ENCODE assay signal across 24 cellular contexts in the genomic region with DNA sequence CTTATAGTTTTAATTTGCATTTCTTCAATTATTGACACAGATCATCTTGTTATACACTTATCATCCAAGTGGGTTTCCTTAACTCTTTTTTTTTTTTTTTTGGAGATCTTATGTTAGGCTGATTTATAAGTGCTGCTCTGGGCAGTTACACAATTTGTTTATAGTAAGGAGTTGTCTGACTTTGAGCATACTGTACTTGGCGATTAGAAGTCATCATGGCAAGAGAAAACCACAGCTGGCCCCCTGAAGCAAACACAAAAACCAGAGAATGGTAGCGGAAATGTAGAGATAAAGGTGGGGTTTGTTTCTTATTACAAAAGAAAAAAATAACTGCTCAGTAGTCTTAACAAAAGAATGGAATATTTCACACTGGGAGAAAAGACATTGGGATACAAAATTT.
DNase-seq lines count a peak whose midpoint lies in the region; ATAC-seq, FAIRE-seq and TF ChIP-seq lines count a peak whose summit lies in the region.
"Had no signal": no experiment of that assay in that cellular context is flagged by ENCODE, and none has a peak within 500 bp of the region (broad histone marks: within the 10 kb centered on the region; RNA-seq: fewer than 3 reads in every experiment).

No MANE protein-coding gene starts in this region.

- no peaks in the 10 kb centered on the region for H3K4me1 Mint-ChIP-seq in activated naive CD8-positive, alpha-beta T cell treated with anti-CD3 and anti-CD28 coated beads, Interleukin-2, amount 50 U/mL, for 24 hours
- H3K4me1 Mint-ChIP-seq: CD4-positive, CD25-positive, alpha-beta regulatory T cell; CD8-positive, alpha-beta memory T cell had no signal

- TF ChIP-seq POLR2A in K562 (conservative IDR thresholded peaks at IDR 0.05) = no peak

- DNase-seq in OCI-M1 (lab: John Stamatoyannopoulos, UW) (peak; percentile 74), K562 (ENCODE audit: extremely low read depth in 1 of 4, low spot score in 3 of 4) (peak in 2 of 4 experiments; percentile 11 to 13), fibroblast of villous mesenchyme (ENCODE audit: low read depth) (peak; percentile 74), smooth muscle cell (lab: John Stamatoyannopoulos, UW; ENCODE audit: unreplicated experiment) (no peak), NCI-H1105 treated with DMSO at 0.1 percent for 48 hours (lab: John Stamatoyannopoulos, UW) (no peak)
- no peak for DNase-seq in activated naive CD8-positive, alpha-beta T cell treated with anti-CD3 and anti-CD28 coated beads, Interleukin-2, amount 50 U/mL, for 24 hours
- DNase-seq: BE2C; C1 segment of cervical spinal cord; CD4-positive, CD25-positive, alpha-beta regulatory T cell; CD8-positive, alpha-beta memory T cell; COR-L47; DMS 273 treated with DMSO at 0.1 percent for 48 hours; DMS53; DND-41; EL; GM23248; H7; HFFc6 had no signal

- no TSS peak for BruUV-seq in K562 (replicated peaks; lab: Mats Ljungman, UMichigan)

- no peak overlapping the region for H2AFZ ChIP-seq in K562 (ENCODE audit: low read depth, low read length)
- H2AFZ ChIP-seq in smooth muscle cell (ENCODE audit: low read depth) = no peak overlapping the region
- H2AFZ ChIP-seq: GM23248 had no signal

- TF ChIP-seq RAD21 in K562 (CRISPR knock-in tag; conservative IDR thresholded peaks at IDR 0.05 in 1 of 2, IDR thresholded peaks at IDR 0.05 in 1 of 2) = no peak

- 7% methylated on average over 2 of the region's 2 CpGs for whole genome bisulfite sequencing in K562 (ENCODE audit: insufficient coverage, low coverage, missing lambda C conversion rate)
- 61% methylated on average over 2 of the region's 2 CpGs for WGBS in smooth muscle cell (ENCODE audit: low lambda C conversion rate)

- POLR2A ChIA-PET in K562 (lab: Yijun Ruan, JAX) = no interaction called here

- no peaks in the 10 kb centered on the region for H3F3A ChIP-seq in smooth muscle cell (ENCODE audit: low read depth)

- H3K79me2 ChIP-seq in K562 (ENCODE audit: control insufficient read depth, insufficient read depth, low read length) (no peaks in the 10 kb centered on the region), smooth muscle cell (ENCODE audit: low read depth) (no peaks in the 10 kb centered on the region)

- TF ChIP-seq EP300 in K562 (IDR thresholded peaks at IDR 0.05; ENCODE audit: low read length) = no peak

- no peaks in the 10 kb centered on the region for H3K4me1 ChIP-seq in K562 (replicated peaks in 1 of 2; ENCODE audit: control insufficient read depth in 2 of 2, insufficient read depth in 2 of 2, low read length in 2 of 2)
- H3K4me1 ChIP-seq in smooth muscle cell (ENCODE audit: low read depth) = peaks cover 6% of the 10 kb centered on the region
- H3K4me1 ChIP-seq: BE2C had no signal

- no peaks in the 10 kb centered on the region for H3K9me3 Mint-ChIP-seq in activated naive CD8-positive, alpha-beta T cell treated with anti-CD3 and anti-CD28 coated beads, Interleukin-2, amount 50 U/mL, for 24 hours
- H3K9me3 Mint-ChIP-seq: CD8-positive, alpha-beta memory T cell; HFFc6; IgD-negative memory B cell had no signal

- H3K9me3 ChIP-seq in K562 (replicated peaks; ENCODE audit: control insufficient read depth, insufficient read depth, low read depth, low read length) (no peaks in the 10 kb centered on the region), smooth muscle cell (replicated peaks; ENCODE audit: low read depth) (no peaks in the 10 kb centered on the region)
- H3K9me3 ChIP-seq: BE2C had no signal

- H3K27me3 Mint-ChIP-seq in activated naive CD8-positive, alpha-beta T cell treated with anti-CD3 and anti-CD28 coated beads, Interleukin-2, amount 50 U/mL, for 24 hours = no peaks in the 10 kb centered on the region
- H3K27me3 Mint-ChIP-seq: CD4-positive, CD25-positive, alpha-beta regulatory T cell; CD8-positive, alpha-beta memory T cell; IgD-negative memory B cell had no signal

- CTCF ChIA-PET in K562 (lab: Yijun Ruan, JAX; ENCODE audit: low intra/inter-chr PET ratio) = no interaction called here

- ATAC-seq in K562 (no peak), GM19452 (IDR thresholded peaks at IDR 0.05; ENCODE audit: unreplicated experiment) (no peak)
- no peak for ATAC-seq in activated naive CD8-positive, alpha-beta T cell treated with anti-CD3 and anti-CD28 coated beads, Interleukin-2, amount 50 U/mL, for 24 hours
- ATAC-seq: GM12878, HCT116 had no signal

- H3K9ac ChIP-seq in K562 (ENCODE audit: insufficient read depth in 1 of 2, low read depth in 2 of 2, low read length in 2 of 2) (no peak overlapping the region), smooth muscle cell (ENCODE audit: low read depth) (no peak overlapping the region)
- H3K9ac ChIP-seq: GM23248 had no signal

- FAIRE-seq in K562 (lab: Jason Lieb, UNC) = no peak
- FAIRE-seq: GM12878, GM19239, HTR-8/SVneo had no signal

- H3K36me3 Mint-ChIP-seq in activated naive CD8-positive, alpha-beta T cell treated with anti-CD3 and anti-CD28 coated beads, Interleukin-2, amount 50 U/mL, for 24 hours (ENCODE audit: low read depth) = peaks cover 1% of the 10 kb centered on the region

- H3K27ac Mint-ChIP-seq in activated naive CD8-positive, alpha-beta T cell treated with anti-CD3 and anti-CD28 coated beads, Interleukin-2, amount 50 U/mL, for 24 hours = no peak overlapping the region
- H3K27ac Mint-ChIP-seq: CD4-positive, CD25-positive, alpha-beta regulatory T cell; CD8-positive, alpha-beta memory T cell; HFFc6; IgD-negative memory B cell had no signal

- H3K4me3 ChIP-seq in K562 (no peak overlapping the region), fibroblast of villous mesenchyme (ENCODE audit: low read depth, low read length) (no peak overlapping the region), smooth muscle cell (no peak overlapping the region)
- H3K4me3 ChIP-seq: GM12878, GM23248 had no signal

- H3K27me3 ChIP-seq in K562 (ENCODE audit: control insufficient read depth in 2 of 2, insufficient read depth in 2 of 2, low read length in 2 of 2) (peaks cover 0 to 10% of the 10 kb centered on the region in 2 experiments; a peak in 1 of 5 replicates), smooth muscle cell (ENCODE audit: low read depth) (no peaks in the 10 kb centered on the region)
- H3K27me3 ChIP-seq: BE2C had no signal

- H3K9me1 ChIP-seq in K562 (ENCODE audit: control insufficient read depth, insufficient read depth, low read length) = no peaks in the 10 kb centered on the region

- H3K4me2 ChIP-seq in K562 (ENCODE audit: insufficient read depth, low read length) (no peak overlapping the region), smooth muscle cell (peak overlapping the region; percentile 8)

- no peak for TF ChIP-seq CTCF in K562 (IDR thresholded peaks at IDR 0.05 in 2 of 3, conservative IDR thresholded peaks at IDR 0.05 in 1 of 3; ENCODE audit: insufficient read depth in 2 of 3, low read depth in 1 of 3, low read length in 3 of 3)
- TF ChIP-seq CTCF in fibroblast of villous mesenchyme (IDR thresholded peaks at IDR 0.05; ENCODE audit: insufficient read depth, low read depth, low read length) = no peak
- no peak for TF ChIP-seq CTCF in smooth muscle cell (IDR thresholded peaks at IDR 0.05; ENCODE audit: borderline replicate concordance, insufficient read depth, poor library complexity, severe bottlenecking)

- in situ Hi-C loops in K562 (cut with MboI) = no loop called here

- intact Hi-C loops in K562 (cut with micrococcal nuclease) = no loop called here

- H3K27ac ChIP-seq in K562 (ENCODE audit: extremely low read depth, low read depth, low read length) (no peak overlapping the region), smooth muscle cell (ENCODE audit: low read depth) (peak overlapping the region; percentile 28)
- H3K27ac ChIP-seq: GM23248 had no signal

- H3K4me3 Mint-ChIP-seq in activated naive CD8-positive, alpha-beta T cell treated with anti-CD3 and anti-CD28 coated beads, Interleukin-2, amount 50 U/mL, for 24 hours = no peak overlapping the region
- H3K4me3 Mint-ChIP-seq: CD4-positive, CD25-positive, alpha-beta regulatory T cell; CD8-positive, alpha-beta memory T cell; HFFc6; IgD-negative memory B cell had no signal

- H3K36me3 ChIP-seq in K562 (ENCODE audit: control insufficient read depth, insufficient read depth, low read length) (no peaks in the 10 kb centered on the region), smooth muscle cell (ENCODE audit: low read depth) (no peaks in the 10 kb centered on the region)
- H3K36me3 ChIP-seq: BE2C had no signal

- H4K20me1 ChIP-seq in K562 (replicated peaks; ENCODE audit: control insufficient read depth, insufficient read depth, low read length) = no peaks in the 10 kb centered on the region
- H4K20me1 ChIP-seq in smooth muscle cell (ENCODE audit: low read depth) = no peaks in the 10 kb centered on the region

TF ChIP-seq in K562, 482 proteins besides CTCF, POLR2A, EP300 and RAD21 (continues in another document):
- TF ChIP-seq EGR1 (conservative IDR thresholded peaks at IDR 0.05) (no peak), MYNN (IDR thresholded peaks at IDR 0.05) (no peak), MYNN (CRISPR knock-in tag; IDR thresholded peaks at IDR 0.05) (no peak), CEBPB (tag; IDR thresholded peaks at IDR 0.05) (0 out of 2 replicates have a peak, but pooled peaks have one; percentile 9), HMBOX1 (IDR thresholded peaks at IDR 0.05) (no peak), PHF20 (IDR thresholded peaks at IDR 0.05; ENCODE audit: partially characterized antibody) (no peak), ZNF717 (CRISPR knock-in tag; IDR thresholded peaks at IDR 0.05) (no peak), RBBP5 (IDR thresholded peaks at IDR 0.05; ENCODE audit: borderline replicate concordance, insufficient read depth, low read length, poor library complexity, severe bottlenecking) (no peak), TCF3 (CRISPR knock-in tag; IDR thresholded peaks at IDR 0.05) (peak; percentile 52)

Comparison
In these comparisons a context has a peak if more than half of its experiments do, and no peak if none do; other contexts are left out.
1. DNase-seq: peak in OCI-M1 (single experiment) and fibroblast of villous mesenchyme (single experiment); none in smooth muscle cell (single experiment), activated naive CD8-positive, alpha-beta T cell treated with anti-CD3 and anti-CD28 coated beads, Interleukin-2, amount 50 U/mL, for 24 hours (single experiment) and NCI-H1105 treated with DMSO at 0.1 percent for 48 hours (single experiment).